In the genomic region with DNA sequence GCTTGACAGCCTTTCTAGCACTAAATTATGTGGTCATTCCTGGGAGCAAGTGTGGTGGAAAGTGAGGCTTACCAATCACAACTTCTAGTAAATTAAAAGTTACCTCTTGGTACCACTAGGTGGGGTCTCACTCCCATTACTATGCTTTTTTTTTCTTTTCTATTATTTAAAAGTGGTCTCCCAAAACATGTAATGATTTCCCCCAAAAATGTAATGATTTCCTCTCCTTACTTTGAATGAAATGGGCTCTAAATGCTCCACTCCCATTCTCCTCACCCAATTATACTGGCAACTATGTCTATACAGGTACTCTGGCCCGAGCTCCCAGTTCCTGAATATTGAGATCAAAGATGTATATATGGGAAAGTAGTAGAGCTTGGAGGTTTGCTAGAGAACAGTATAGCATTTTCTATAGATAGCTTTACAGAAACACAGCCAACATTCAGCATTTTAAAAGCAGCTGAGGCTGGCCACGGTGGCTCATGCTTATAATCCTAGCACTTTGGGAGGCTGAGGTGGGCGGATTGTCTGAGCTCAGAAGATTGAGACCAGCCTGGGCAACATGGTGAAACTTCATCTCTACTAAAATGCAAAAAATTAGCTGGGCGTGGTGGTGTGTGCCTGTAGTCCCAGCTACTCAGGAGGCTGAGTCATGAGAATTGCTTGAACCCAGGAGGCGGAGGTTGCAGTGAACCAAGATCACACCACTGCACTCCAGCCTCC, we compare ENCODE assay signal across 8 cellular contexts.
DNase-seq lines count a peak whose midpoint lies in the region; ATAC-seq, FAIRE-seq and TF ChIP-seq lines count a peak whose summit lies in the region.

No MANE protein-coding gene starts in this region.

- no peak overlapping the region for H3K4me3 ChIP-seq in CD4-positive, alpha-beta memory T cell (ENCODE audit: low read length in 2 of 2)
- H3K4me3 ChIP-seq in H7 (ENCODE audit: insufficient read depth, low read depth, low read length) (no peak overlapping the region), WI38 (ENCODE audit: low read depth, low read length) (no peak overlapping the region), kidney (ENCODE audit: low read length in 2 of 2) (no peak overlapping the region)

- no peak overlapping the region for H3K9ac ChIP-seq in kidney (ENCODE audit: low read length in 2 of 2)

- peaks cover 17% of the 10 kb centered on the region for H3K36me3 ChIP-seq in CD4-positive, alpha-beta memory T cell (ENCODE audit: insufficient read depth, low read length)
- H3K36me3 ChIP-seq in H7 (replicated peaks; ENCODE audit: control insufficient read depth, insufficient read depth, low read length) = no peaks in the 10 kb centered on the region
- peaks cover 3 to 7% of the 10 kb centered on the region in 2 donors for H3K36me3 ChIP-seq in kidney (ENCODE audit: control insufficient read depth in 1 of 2, insufficient read depth in 2 of 2, low read length in 2 of 2)

- ATAC-seq in GM18517 (IDR thresholded peaks at IDR 0.05; ENCODE audit: unreplicated experiment) (no peak), GM18909 (IDR thresholded peaks at IDR 0.05; ENCODE audit: poor library complexity, unreplicated experiment) (no peak), HG03439 (IDR thresholded peaks at IDR 0.05; ENCODE audit: unreplicated experiment) (no peak)

- intact Hi-C loops in CD4-positive, alpha-beta memory T cell (cut with micrococcal nuclease) = loop anchor here (1.0 to 10.0 kb wide), 4 partner anchors 55 to 197 kb away; a partner anchor contains a TSS
- intact Hi-C loops in kidney (cut with DNase I) = no loop called here

- peaks cover 41% of the 10 kb centered on the region for H3K4me1 ChIP-seq in CD4-positive, alpha-beta memory T cell (ENCODE audit: insufficient read depth, low read length)
- H3K4me1 ChIP-seq in kidney (ENCODE audit: control insufficient read depth in 1 of 2, insufficient read depth in 1 of 2, low read depth in 1 of 2, low read length in 2 of 2) = no peaks in the 10 kb centered on the region

- no peaks in the 10 kb centered on the region for H3K9me3 ChIP-seq in CD4-positive, alpha-beta memory T cell (ENCODE audit: control insufficient read depth in 1 of 2, low read length in 2 of 2)
- H3K9me3 ChIP-seq in kidney (ENCODE audit: control insufficient read depth in 1 of 2, low read length in 2 of 2) = no peaks in the 10 kb centered on the region

- no peaks in the 10 kb centered on the region for H3K27me3 Mint-ChIP-seq in CD4-positive, alpha-beta memory T cell

- POLR2A ChIA-PET in CD4-positive, alpha-beta memory T cell (lab: Charles Lee; ENCODE audit: partially characterized antibody) = interaction anchor here (1.0 kb wide), 1 partner anchor 10 kb away, joined by 3 read pairs; no protein-coding TSS in a partner anchor

- peak in 2 of 5 donors; percentile 16 to 23 for DNase-seq in CD4-positive, alpha-beta memory T cell
- peak; percentile 25 for DNase-seq in H7
- no peak for DNase-seq in kidney
- DNase-seq in DMS153 (lab: John Stamatoyannopoulos, UW) = no peak

- H3K4me3 Mint-ChIP-seq in CD4-positive, alpha-beta memory T cell = no peak overlapping the region

- H3K27ac Mint-ChIP-seq in CD4-positive, alpha-beta memory T cell = peak overlapping the region in 4 of 7 donors; percentile 8 to 62 (median 28)

- peak; percentile 46 for FAIRE-seq in kidney (lab: Jason Lieb, UNC)

- no peaks in the 10 kb centered on the region for H3K9me3 Mint-ChIP-seq in CD4-positive, alpha-beta memory T cell

- H3K4me1 Mint-ChIP-seq in CD4-positive, alpha-beta memory T cell = peaks cover 30 to 53% (median 41%) of the 10 kb centered on the region in 4 donors

- 0 out of 2 replicates have a peak, but pooled peaks have one; percentile 27 for TF ChIP-seq CTCF in WI38 (IDR thresholded peaks at IDR 0.05; ENCODE audit: low read depth, low read length)
- peak; percentile 31 for TF ChIP-seq CTCF in kidney (IDR thresholded peaks at IDR 0.05; ENCODE audit: borderline replicate concordance, extremely low read depth, insufficient read depth)

- H3K27ac ChIP-seq in CD4-positive, alpha-beta memory T cell (ENCODE audit: low read depth, low read length) = no peak overlapping the region
- H3K27ac ChIP-seq in kidney (ENCODE audit: low read depth in 2 of 2, low read length in 2 of 2) = no peak overlapping the region

- no peaks in the 10 kb centered on the region for H3K27me3 ChIP-seq in CD4-positive, alpha-beta memory T cell (ENCODE audit: insufficient read depth, low read length)
- no peaks in the 10 kb centered on the region for H3K27me3 ChIP-seq in H7 (ENCODE audit: control insufficient read depth, insufficient read depth, low read length)

- CTCF ChIA-PET in CD4-positive, alpha-beta memory T cell (lab: Charles Lee; ENCODE audit: partially characterized antibody) = interaction anchor here (0.5 to 2.2 kb wide), 21 partner anchors 8 to 198 kb away, joined by 3 to 7 read pairs (median 3); no protein-coding TSS in a partner anchor

- peaks cover 10 to 40% of the 10 kb centered on the region in 2 donors for H3K36me3 Mint-ChIP-seq in CD4-positive, alpha-beta memory T cell
